Comparison of ENCODE assay signal across 1 cellular context in genomic region chr4:1446502-1447153, GRCh38.
TF ChIP-seq lines count a peak whose summit lies in the region.

No MANE protein-coding gene starts in this region.

TF ChIP-seq in SK-N-SH treated with all-trans-retinoic acid at 6 μM for 48 hours, 23 proteins besides CTCF, POLR2A, EP300 and RAD21 (continued from another document):
- no peak for TF ChIP-seq CSDC2 (CRISPR knock-in tag; IDR thresholded peaks at IDR 0.05)
- TF ChIP-seq PPARA (CRISPR knock-in tag; IDR thresholded peaks at IDR 0.05; ENCODE audit: borderline replicate concordance): no peak
- no peak for TF ChIP-seq CSRNP3 (CRISPR knock-in tag; IDR thresholded peaks at IDR 0.05)
- no peak for TF ChIP-seq POU6F1 (CRISPR knock-in tag; IDR thresholded peaks at IDR 0.05; ENCODE audit: borderline replicate concordance, low read depth)
- TF ChIP-seq ZNF8 (CRISPR knock-in tag; IDR thresholded peaks at IDR 0.05): no peak
- TF ChIP-seq ZFP3 (CRISPR knock-in tag; IDR thresholded peaks at IDR 0.05): no peak
- no peak for TF ChIP-seq CREB5 (CRISPR knock-in tag; IDR thresholded peaks at IDR 0.05; ENCODE audit: low read depth)
- no peak for TF ChIP-seq OSR1 (CRISPR knock-in tag; IDR thresholded peaks at IDR 0.05)
